31 cellular contexts compared by ENCODE assay signal in genomic region chr7:15049157-15049556, GRCh38.
"Had no signal": no experiment of that assay in that cellular context is flagged by ENCODE, and none has a peak within 500 bp of the region (broad histone marks: within the 10 kb centered on the region; RNA-seq: fewer than 3 reads in every experiment).

No MANE protein-coding gene starts in this region.

- H3K4me1 ChIP-seq: adrenal gland, ascending aorta, body of pancreas, breast epithelium had no signal

- H3K27ac ChIP-seq: adrenal gland, ascending aorta, body of pancreas, brain microvascular endothelial cell, breast epithelium, cardiac muscle cell had no signal

- H3K4me3 ChIP-seq: adrenal gland, ascending aorta, body of pancreas, breast epithelium, cardiac muscle cell had no signal

- H3K9me3 ChIP-seq: adrenal gland, ascending aorta, body of pancreas, breast epithelium had no signal

- ATAC-seq: activated naive CD4-positive, alpha-beta T cell treated with anti-CD3 and anti-CD28 coated beads, Interleukin-2, amount 50 U/mL, for 72 hours; activated naive CD8-positive, alpha-beta T cell treated with anti-CD3 and anti-CD28 coated beads, Interleukin-2, amount 50 U/mL, for 24 hours; activated T-cell treated with anti-CD3 and anti-CD28 coated beads, Interleukin-2, amount 50 U/mL, for 4 hours; activated T-cell treated with anti-CD3 and anti-CD28 coated beads, Interleukin-2, amount 50 U/mL, for 72 hours; activated T-helper 17 cell treated with anti-CD3 and anti-CD28 coated beads, Interleukin-2, amount 50 U/mL, for 72 hours; body of pancreas had no signal

- DNase-seq: activated effector memory CD4-positive, alpha-beta T cell treated with anti-CD3 and anti-CD28 coated beads, Interleukin-2, amount 50 U/mL, for 16 hours; activated effector memory CD4-positive, alpha-beta T cell treated with Interleukin-2 at 50 U/mL for 16 hours; activated gamma-delta T cell; activated gamma-delta T cell treated with Interleukin-2 at 50 U/mL for 16 hours; activated naive CD4-positive, alpha-beta T cell; activated naive CD4-positive, alpha-beta T cell treated with anti-CD3 and anti-CD28 coated beads for 36 hours; activated naive CD4-positive, alpha-beta T cell treated with anti-CD3 and anti-CD28 coated beads, Interleukin-2, amount 10 ng/mL, durations not matched to agents 7 days and 5 days; activated naive CD4-positive, alpha-beta T cell treated with anti-CD3 and anti-CD28 coated beads, Interleukin-2, amount 50 U/mL, for 16 hours; activated naive CD4-positive, alpha-beta T cell treated with Interleukin-2 at 50 U/mL for 16 hours; activated naive CD8-positive, alpha-beta T cell treated with anti-CD3 and anti-CD28 coated beads for 36 hours; activated naive CD8-positive, alpha-beta T cell treated with anti-CD3 and anti-CD28 coated beads, Interleukin-2, amount 10 ng/mL, durations not matched to agents 7 days and 5 days; activated naive CD8-positive, alpha-beta T cell treated with anti-CD3 and anti-CD28 coated beads, Interleukin-2, amount 50 U/mL, for 24 hours; activated T-cell treated with anti-CD3 and anti-CD28 coated beads, Interleukin-2, amount 50 U/mL, for 24 hours; activated T-cell treated with anti-CD3 and anti-CD28 coated beads, Interleukin-2, amount 50 U/mL, for 4 hours; activated T-cell treated with anti-CD3 and anti-CD28 coated beads, Interleukin-2, amount 50 U/mL, for 48 hours; activated T-cell treated with anti-CD3 and anti-CD28 coated beads, Interleukin-2, amount 50 U/mL, for 72 hours; adrenal gland; amniotic stem cell; amygdala; anterior cingulate cortex; aorta; body of pancreas; brain microvascular endothelial cell; caudate nucleus; central memory CD4-positive, alpha-beta T cell; cerebellar nuclear complex had no signal

- H3K36me3 ChIP-seq: adrenal gland, ascending aorta, brain microvascular endothelial cell, breast epithelium, cardiac muscle cell had no signal

- H3K27me3 ChIP-seq: adrenal gland, ascending aorta, body of pancreas, brain microvascular endothelial cell, breast epithelium, cardiac muscle cell had no signal
